11 cellular contexts compared by ENCODE assay signal in the genomic region with DNA sequence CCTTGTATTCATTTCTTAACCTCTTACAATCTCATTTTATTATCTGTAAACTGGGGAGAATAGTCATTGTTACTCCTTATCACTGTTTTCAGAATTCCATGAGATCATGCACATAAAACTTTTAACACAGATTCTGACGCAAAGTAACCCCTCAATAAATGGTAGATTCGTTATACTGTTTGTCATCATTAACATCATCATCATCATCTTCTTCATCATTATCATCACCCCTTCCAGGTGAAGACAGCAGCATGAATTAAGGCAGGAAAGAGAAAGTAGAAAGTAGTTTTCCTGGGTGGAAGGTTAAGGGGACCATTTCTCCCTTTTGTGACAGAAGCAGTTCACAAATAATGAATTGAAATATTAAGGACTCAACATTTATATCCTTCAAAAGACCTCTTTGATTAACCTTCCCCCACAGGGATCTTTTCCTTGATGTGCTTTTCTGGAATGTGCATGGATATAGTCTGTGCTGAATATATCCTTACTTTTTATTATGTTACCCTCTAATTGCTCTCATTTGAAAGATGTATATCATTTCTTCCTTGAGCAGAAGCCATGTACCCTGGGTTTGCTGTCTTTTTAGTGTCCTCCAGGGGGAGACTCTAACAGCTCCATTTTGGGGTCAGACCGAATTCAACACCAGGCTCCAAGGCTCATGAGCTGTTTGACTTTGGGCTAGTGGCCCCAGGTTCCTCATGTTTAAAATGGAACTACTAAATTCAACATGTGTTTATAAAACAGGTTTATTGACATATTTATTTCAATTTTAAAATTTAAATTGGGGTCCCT.
DNase-seq lines count a peak whose midpoint lies in the region; ATAC-seq and TF ChIP-seq lines count a peak whose summit lies in the region.
"Had no signal": no experiment of that assay in that cellular context is flagged by ENCODE, and none has a peak within 500 bp of the region (broad histone marks: within the 10 kb centered on the region; RNA-seq: fewer than 3 reads in every experiment).

No MANE protein-coding gene starts in this region.

- ATAC-seq in HG02610 (IDR thresholded peaks at IDR 0.05; ENCODE audit: unreplicated experiment) (no peak), left colon (no peak), HG03139 (IDR thresholded peaks at IDR 0.05; ENCODE audit: unreplicated experiment) (no peak), GM19455 (IDR thresholded peaks at IDR 0.05; ENCODE audit: unreplicated experiment) (no peak)

- H3K9me3 Mint-ChIP-seq in HFFc6, result peaks cover 16% of the 10 kb centered on the region

- intact Hi-C loops in left colon (cut with DNase I, micrococcal nuclease), result no loop called here

- H3K27me3 Mint-ChIP-seq in HFFc6 (ENCODE audit: insufficient read depth), result no peaks in the 10 kb centered on the region

- H3K27ac ChIP-seq in C4-2B, result no peak overlapping the region

- no peak overlapping the region for H3K4me3 Mint-ChIP-seq in HFFc6

- TF ChIP-seq CTCF in C4-2B (conservative IDR thresholded peaks at IDR 0.05), result peak; percentile 66
- TF ChIP-seq CTCF in HFFc6 (IDR thresholded peaks at IDR 0.05), result peak; percentile 25; the same call in 1 of the 2 replicates

- DNase-seq in HFFc6 (no peak), SW480 (ENCODE audit: low spot score) (peak; percentile 7), iPS-NIHi7 (ENCODE audit: extremely low spot score) (peak; percentile 61), left colon (no peak)
- DNase-seq: NCI-H2171; stimulated activated naive CD4-positive, alpha-beta T cell treated with Interleukin-2 at 50 U/mL for 16 hours; T-helper 2 cell had no signal

- H3K4me1 Mint-ChIP-seq in HFFc6 (ENCODE audit: low read depth), result no peaks in the 10 kb centered on the region

- H3K36me3 Mint-ChIP-seq in HFFc6 (ENCODE audit: low read depth), result no peaks in the 10 kb centered on the region; the same call in 1 of the 2 replicates

- H3K27ac Mint-ChIP-seq in HFFc6, result no peak overlapping the region

Comparison
In these comparisons a context has a peak if more than half of its experiments do, and no peak if none do; other contexts are left out.
1. DNase-seq: peak in SW480 (single experiment) and iPS-NIHi7 (single experiment); none in HFFc6 (single experiment) and left colon (0 of 2).